In the genomic region with DNA sequence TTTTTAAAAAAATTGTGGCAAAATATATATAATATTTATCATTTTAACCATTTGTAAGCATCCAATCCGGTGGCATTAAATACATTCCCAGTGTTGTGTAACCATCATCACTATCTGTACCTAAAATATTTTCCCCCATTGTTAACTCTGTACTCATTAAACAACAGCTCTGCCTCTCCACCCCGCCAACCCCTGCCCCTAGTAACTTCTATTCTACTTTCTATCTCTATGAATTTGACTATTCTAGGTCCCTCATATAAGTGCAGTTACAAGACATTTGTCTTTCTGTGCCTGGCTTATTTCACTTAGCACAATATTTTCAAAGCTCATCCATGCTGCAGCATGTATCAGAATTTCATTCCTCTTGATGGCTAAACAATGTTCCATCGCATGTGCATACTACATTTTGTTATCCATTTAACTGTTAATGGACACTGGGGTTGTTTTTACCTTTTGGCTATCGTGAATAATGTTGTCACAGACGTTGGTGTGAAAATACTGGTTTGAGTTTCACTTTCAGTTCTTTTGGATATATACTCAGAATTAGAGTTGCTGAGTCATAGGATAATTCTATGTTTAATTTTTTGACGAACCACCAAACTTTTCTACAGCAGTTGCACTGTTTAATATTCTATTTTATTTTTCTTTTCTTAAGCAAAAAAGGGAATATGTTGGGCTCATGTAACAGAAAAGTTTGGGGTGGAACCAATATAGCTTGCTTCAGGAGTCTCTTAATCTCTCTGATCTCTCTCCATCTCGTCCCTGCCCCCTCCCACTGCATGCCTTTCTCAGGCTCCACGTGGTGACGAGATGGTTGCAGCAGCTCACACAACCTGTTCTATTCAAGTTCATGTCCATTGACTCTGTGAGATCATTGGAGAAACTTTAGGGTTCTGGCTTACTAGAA, we compare ENCODE assay signal across 8 cellular contexts. TPM values are rescaled to one million over a fixed set of nuclear protein-coding genes. Genes with fewer than 3 reads are reported as not detected.
DNase-seq lines count a peak whose midpoint lies in the region; ATAC-seq, FAIRE-seq and TF ChIP-seq lines count a peak whose summit lies in the region.

No MANE protein-coding gene starts in this region.

- peak; percentile 49 to 68 (median 58) for ATAC-seq in right lobe of liver

- intact Hi-C loops in right lobe of liver (cut with DNase I) (no loop called here), esophagus squamous epithelium (cut with DNase I) (no loop called here)

- no peaks in the 10 kb centered on the region for H3K27me3 ChIP-seq in GM06990 (replicated peaks; ENCODE audit: control insufficient read depth, insufficient read depth, low read length)
- no peaks in the 10 kb centered on the region for H3K27me3 ChIP-seq in right lobe of liver
- peaks cover 0 to 4% (median 0%) of the 10 kb centered on the region in 4 donors for H3K27me3 ChIP-seq in esophagus squamous epithelium

- H3K27ac ChIP-seq in right lobe of liver (no peak overlapping the region), esophagus squamous epithelium (no peak overlapping the region)

- WGBS in right lobe of liver (ENCODE audit: insufficient coverage, low coverage, low lambda C conversion rate, missing lambda C conversion rate): 38% methylated on average over 9 of the region's 9 CpGs
- 30 to 35% methylated on average over 9 of the region's 9 CpGs for WGBS in esophagus squamous epithelium, 2 donors

- no peak for TF ChIP-seq POLR2A in H54 (IDR thresholded peaks at IDR 0.05; ENCODE audit: low read depth, low read length)
- TF ChIP-seq POLR2A in right lobe of liver (IDR thresholded peaks at IDR 0.05): no peak
- TF ChIP-seq POLR2A in esophagus squamous epithelium (IDR thresholded peaks at IDR 0.05): no peak

- H3K4me1 ChIP-seq in right lobe of liver: no peaks in the 10 kb centered on the region
- H3K4me1 ChIP-seq in esophagus squamous epithelium: peaks cover 0 to 15% (median 8%) of the 10 kb centered on the region in 3 donors

- TF ChIP-seq CTCF in GM06990 (IDR thresholded peaks at IDR 0.05; ENCODE audit: insufficient read depth, low read length, poor library complexity, severe bottlenecking) (no peak), right lobe of liver (IDR thresholded peaks at IDR 0.05) (no peak), esophagus squamous epithelium (IDR thresholded peaks at IDR 0.05) (no peak)

- H3K4me3 ChIP-seq in GM06990 (replicated peaks; ENCODE audit: low read depth, low read length) (no peak overlapping the region), right lobe of liver (no peak overlapping the region), esophagus squamous epithelium (peak overlapping the region in 1 of 4 donors; percentile 12)

- H3K36me3 ChIP-seq in GM06990 (ENCODE audit: control insufficient read depth, insufficient read depth, low read length) (no peaks in the 10 kb centered on the region), right lobe of liver (no peaks in the 10 kb centered on the region), esophagus squamous epithelium (no peaks in the 10 kb centered on the region)

- DNase-seq in GM06990 (ENCODE audit: extremely low read depth, insufficient read length): peak; percentile 59
- DNase-seq in H54 (ENCODE audit: insufficient read length, low spot score): peak; percentile 24
- peak; percentile 9 to 13 for DNase-seq in activated CD4-positive, alpha-beta T cell treated with anti-CD3 and anti-CD28 coated beads, Interleukin-2, amount 50 U/mL, for 24 hours (ENCODE audit: low read depth in 1 of 2, low spot score in 1 of 2)
- no peak for DNase-seq in right lobe of liver
- no peak for DNase-seq in dedifferentiated amniotic fluid mesenchymal stem cell (ENCODE audit: extremely low spot score)
- no peak for DNase-seq in esophagus squamous epithelium (lab: John Stamatoyannopoulos, UW)
- no peak for DNase-seq in OCI-M2 (lab: John Stamatoyannopoulos, UW; ENCODE audit: unreplicated experiment)
- no peak for DNase-seq in islet precursor cell

- H3K9me3 ChIP-seq in right lobe of liver (no peaks in the 10 kb centered on the region), esophagus squamous epithelium (no peaks in the 10 kb centered on the region)

- FAIRE-seq in H54 (lab: Jason Lieb, UNC): no peak

RNA-seq across cellular contexts. Expression of a gene that starts 25.2 kb away (rescaled TPM):
- total RNA-seq in right lobe of liver (10 to 100 TPM; 34.3 to 71.0 (median 55.4) TPM), esophagus squamous epithelium (10 to 100 TPM; 12.4 to 21.0 (median 17.0) TPM)

RNA-seq across cellular contexts. Expression of a gene that starts 28.7 kb away (rescaled TPM):
- under 1 TPM; 0.25 to 0.63 (median 0.43) TPM for total RNA-seq in right lobe of liver
- total RNA-seq in esophagus squamous epithelium: 1 to 10 TPM in 3 of 4 donors, under 1 TPM in 1; 0.83 to 3.8 (median 2.0) TPM

Comparison
In these comparisons a context has a peak if more than half of its experiments do, and no peak if none do; other contexts are left out.
1. DNase-seq: peak in GM06990 (single experiment), H54 (single experiment) and activated CD4-positive, alpha-beta T cell treated with anti-CD3 and anti-CD28 coated beads, Interleukin-2, amount 50 U/mL, for 24 hours (2 of 2); none in right lobe of liver (0 of 3), dedifferentiated amniotic fluid mesenchymal stem cell (single experiment), esophagus squamous epithelium (single experiment), OCI-M2 (single experiment) and islet precursor cell (single experiment).